In genomic region chr1:198633675-198634121, GRCh38 we compare ENCODE assay signal across 1 cellular context.
TF ChIP-seq lines count a peak whose summit lies in the region.

No MANE protein-coding gene starts in this region.

TF ChIP-seq in GM23338, 12 proteins besides CTCF, POLR2A, EP300 and RAD21 (continued from another document):
- TF ChIP-seq, protein P1, sequence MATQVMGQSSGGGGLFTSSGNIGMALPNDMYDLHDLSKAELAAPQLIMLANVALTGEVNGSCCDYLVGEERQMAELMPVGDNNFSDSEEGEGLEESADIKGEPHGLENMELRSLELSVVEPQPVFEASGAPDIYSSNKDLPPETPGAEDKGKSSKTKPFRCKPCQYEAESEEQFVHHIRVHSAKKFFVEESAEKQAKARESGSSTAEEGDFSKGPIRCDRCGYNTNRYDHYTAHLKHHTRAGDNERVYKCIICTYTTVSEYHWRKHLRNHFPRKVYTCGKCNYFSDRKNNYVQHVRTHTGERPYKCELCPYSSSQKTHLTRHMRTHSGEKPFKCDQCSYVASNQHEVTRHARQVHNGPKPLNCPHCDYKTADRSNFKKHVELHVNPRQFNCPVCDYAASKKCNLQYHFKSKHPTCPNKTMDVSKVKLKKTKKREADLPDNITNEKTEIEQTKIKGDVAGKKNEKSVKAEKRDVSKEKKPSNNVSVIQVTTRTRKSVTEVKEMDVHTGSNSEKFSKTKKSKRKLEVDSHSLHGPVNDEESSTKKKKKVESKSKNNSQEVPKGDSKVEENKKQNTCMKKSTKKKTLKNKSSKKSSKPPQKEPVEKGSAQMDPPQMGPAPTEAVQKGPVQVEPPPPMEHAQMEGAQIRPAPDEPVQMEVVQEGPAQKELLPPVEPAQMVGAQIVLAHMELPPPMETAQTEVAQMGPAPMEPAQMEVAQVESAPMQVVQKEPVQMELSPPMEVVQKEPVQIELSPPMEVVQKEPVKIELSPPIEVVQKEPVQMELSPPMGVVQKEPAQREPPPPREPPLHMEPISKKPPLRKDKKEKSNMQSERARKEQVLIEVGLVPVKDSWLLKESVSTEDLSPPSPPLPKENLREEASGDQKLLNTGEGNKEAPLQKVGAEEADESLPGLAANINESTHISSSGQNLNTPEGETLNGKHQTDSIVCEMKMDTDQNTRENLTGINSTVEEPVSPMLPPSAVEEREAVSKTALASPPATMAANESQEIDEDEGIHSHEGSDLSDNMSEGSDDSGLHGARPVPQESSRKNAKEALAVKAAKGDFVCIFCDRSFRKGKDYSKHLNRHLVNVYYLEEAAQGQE (IDR thresholded peaks at IDR 0.05; ENCODE audit: unreplicated experiment): no peak
- TF ChIP-seq, protein P2, sequence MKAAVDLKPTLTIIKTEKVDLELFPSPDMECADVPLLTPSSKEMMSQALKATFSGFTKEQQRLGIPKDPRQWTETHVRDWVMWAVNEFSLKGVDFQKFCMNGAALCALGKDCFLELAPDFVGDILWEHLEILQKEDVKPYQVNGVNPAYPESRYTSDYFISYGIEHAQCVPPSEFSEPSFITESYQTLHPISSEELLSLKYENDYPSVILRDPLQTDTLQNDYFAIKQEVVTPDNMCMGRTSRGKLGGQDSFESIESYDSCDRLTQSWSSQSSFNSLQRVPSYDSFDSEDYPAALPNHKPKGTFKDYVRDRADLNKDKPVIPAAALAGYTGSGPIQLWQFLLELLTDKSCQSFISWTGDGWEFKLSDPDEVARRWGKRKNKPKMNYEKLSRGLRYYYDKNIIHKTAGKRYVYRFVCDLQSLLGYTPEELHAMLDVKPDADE (IDR thresholded peaks at IDR 0.05): no peak
- TF ChIP-seq ZNF331 (CRISPR knock-in tag; IDR thresholded peaks at IDR 0.05; ENCODE audit: low read depth) (no peak), EZH2phosphoT487 (IDR thresholded peaks at IDR 0.05; ENCODE audit: unreplicated experiment) (no peak)
